Comparison of ENCODE assay signal across 18 cellular contexts in genomic region chr2:59754336-59754735, GRCh38.
A peak's percentile ranks its signal among the peaks of the same experiment; 100 is the strongest.
DNase-seq lines count a peak whose midpoint lies in the region; ATAC-seq and TF ChIP-seq lines count a peak whose summit lies in the region.
"Had no signal": no experiment of that assay in that cellular context is flagged by ENCODE, and none has a peak within 500 bp of the region (broad histone marks: within the 10 kb centered on the region; RNA-seq: fewer than 3 reads in every experiment).

No MANE protein-coding gene starts in this region.

- peak; percentile 13 for DNase-seq in activated naive CD4-positive, alpha-beta T cell treated with anti-CD3 and anti-CD28 coated beads for 36 hours
- no peak for DNase-seq in activated naive CD4-positive, alpha-beta T cell treated with anti-CD3 and anti-CD28 coated beads, Interleukin-2, amount 50 U/mL, for 72 hours (ENCODE audit: low spot score in 2 of 2)
- DNase-seq in NB4 (ENCODE audit: low read depth) (no peak), ecto neural progenitor cell (ENCODE audit: low spot score) (peak; percentile 50), progenitor cell of endocrine pancreas (ENCODE audit: low spot score, unreplicated experiment) (no peak), kidney tubule cell (ENCODE audit: low spot score) (no peak), NCI-H187 (lab: John Stamatoyannopoulos, UW) (no peak)
- DNase-seq: DMS79, NCI-H1105, NCI-H345, ovary, SIG-M5, sigmoid colon, stomach had no signal

- CTCF ChIA-PET in activated naive CD4-positive, alpha-beta T cell treated with anti-CD3 and anti-CD28 coated beads for 36 hours (lab: Charles Lee) = no interaction called here

- TF ChIP-seq CTCF in NB4 (IDR thresholded peaks at IDR 0.05; ENCODE audit: low read depth, low read length) = peak; percentile 29
- TF ChIP-seq CTCF in progenitor cell of endocrine pancreas (IDR thresholded peaks at IDR 0.05; ENCODE audit: unreplicated experiment) = peak; percentile 28

- H3K27ac Mint-ChIP-seq in activated naive CD4-positive, alpha-beta T cell treated with anti-CD3 and anti-CD28 coated beads for 36 hours = no peak overlapping the region
- H3K27ac Mint-ChIP-seq in activated naive CD4-positive, alpha-beta T cell treated with anti-CD3 and anti-CD28 coated beads, Interleukin-2, amount 50 U/mL, for 72 hours = no peak overlapping the region
- H3K27ac Mint-ChIP-seq in progenitor cell of endocrine pancreas = no peak overlapping the region
- H3K27ac Mint-ChIP-seq: IgD-negative memory B cell had no signal

- H3K4me3 ChIP-seq in NB4 (ENCODE audit: low read depth, low read length) = no peak overlapping the region
- H3K4me3 ChIP-seq: gastroesophageal sphincter, ovary, sigmoid colon, stomach, vagina had no signal

- H3K4me1 Mint-ChIP-seq in activated naive CD4-positive, alpha-beta T cell treated with anti-CD3 and anti-CD28 coated beads for 36 hours (ENCODE audit: low read depth) = no peaks in the 10 kb centered on the region
- peaks cover 9% of the 10 kb centered on the region for H3K4me1 Mint-ChIP-seq in progenitor cell of endocrine pancreas (ENCODE audit: low read depth)

- H3K36me3 Mint-ChIP-seq in activated naive CD4-positive, alpha-beta T cell treated with anti-CD3 and anti-CD28 coated beads for 36 hours (ENCODE audit: low read depth) = no peaks in the 10 kb centered on the region
- no peaks in the 10 kb centered on the region for H3K36me3 Mint-ChIP-seq in activated naive CD4-positive, alpha-beta T cell treated with anti-CD3 and anti-CD28 coated beads, Interleukin-2, amount 50 U/mL, for 72 hours
- no peaks in the 10 kb centered on the region for H3K36me3 Mint-ChIP-seq in progenitor cell of endocrine pancreas (ENCODE audit: insufficient read depth)
- H3K36me3 Mint-ChIP-seq: IgD-negative memory B cell had no signal

- no peaks in the 10 kb centered on the region for H3K27me3 Mint-ChIP-seq in activated naive CD4-positive, alpha-beta T cell treated with anti-CD3 and anti-CD28 coated beads for 36 hours (ENCODE audit: low read depth)
- H3K27me3 Mint-ChIP-seq in progenitor cell of endocrine pancreas = peaks cover 3% of the 10 kb centered on the region
- H3K27me3 Mint-ChIP-seq: IgD-negative memory B cell had no signal

- no peak for TF ChIP-seq POLR2A in NB4 (IDR thresholded peaks at IDR 0.05; ENCODE audit: extremely low read depth, insufficient read length)

- intact Hi-C loops in activated naive CD4-positive, alpha-beta T cell treated with anti-CD3 and anti-CD28 coated beads for 36 hours (cut with micrococcal nuclease) = no loop called here

- H3K4me3 Mint-ChIP-seq in activated naive CD4-positive, alpha-beta T cell treated with anti-CD3 and anti-CD28 coated beads for 36 hours = no peak overlapping the region
- H3K4me3 Mint-ChIP-seq in progenitor cell of endocrine pancreas (ENCODE audit: low read depth) = no peak overlapping the region
- H3K4me3 Mint-ChIP-seq: IgD-negative memory B cell had no signal

- H3K9me3 Mint-ChIP-seq in activated naive CD4-positive, alpha-beta T cell treated with anti-CD3 and anti-CD28 coated beads for 36 hours = no peaks in the 10 kb centered on the region
- no peaks in the 10 kb centered on the region for H3K9me3 Mint-ChIP-seq in activated naive CD4-positive, alpha-beta T cell treated with anti-CD3 and anti-CD28 coated beads, Interleukin-2, amount 50 U/mL, for 72 hours
- no peaks in the 10 kb centered on the region for H3K9me3 Mint-ChIP-seq in progenitor cell of endocrine pancreas (ENCODE audit: low read depth)

- no peak for ATAC-seq in activated naive CD4-positive, alpha-beta T cell treated with anti-CD3 and anti-CD28 coated beads, Interleukin-2, amount 50 U/mL, for 72 hours
- ATAC-seq in GM18873 (IDR thresholded peaks at IDR 0.05; ENCODE audit: low FRiP score, unreplicated experiment) = no peak
- ATAC-seq: gastroesophageal sphincter had no signal

Comparison
In these comparisons a context has a peak if more than half of its experiments do, and no peak if none do; other contexts are left out.
1. DNase-seq: peak in activated naive CD4-positive, alpha-beta T cell treated with anti-CD3 and anti-CD28 coated beads for 36 hours (single experiment) and ecto neural progenitor cell (single experiment); none in activated naive CD4-positive, alpha-beta T cell treated with anti-CD3 and anti-CD28 coated beads, Interleukin-2, amount 50 U/mL, for 72 hours (0 of 2), NB4 (single experiment), progenitor cell of endocrine pancreas (single experiment), kidney tubule cell (single experiment) and NCI-H187 (0 of 2).